In genomic region chr1:78079580-78079979, GRCh38 we compare ENCODE assay signal across 1 cellular context.
TF ChIP-seq lines count a peak whose summit lies in the region.

No MANE protein-coding gene starts in this region.

TF ChIP-seq in IMR-90, 13 proteins besides CTCF, POLR2A, EP300 and RAD21 (continued from another document):
- TF ChIP-seq, protein P1, sequence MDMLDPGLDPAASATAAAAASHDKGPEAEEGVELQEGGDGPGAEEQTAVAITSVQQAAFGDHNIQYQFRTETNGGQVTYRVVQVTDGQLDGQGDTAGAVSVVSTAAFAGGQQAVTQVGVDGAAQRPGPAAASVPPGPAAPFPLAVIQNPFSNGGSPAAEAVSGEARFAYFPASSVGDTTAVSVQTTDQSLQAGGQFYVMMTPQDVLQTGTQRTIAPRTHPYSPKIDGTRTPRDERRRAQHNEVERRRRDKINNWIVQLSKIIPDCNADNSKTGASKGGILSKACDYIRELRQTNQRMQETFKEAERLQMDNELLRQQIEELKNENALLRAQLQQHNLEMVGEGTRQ (IDR thresholded peaks at IDR 0.05; ENCODE audit: low read depth, low read length): no peak
- TF ChIP-seq MXI1 (IDR thresholded peaks at IDR 0.05; ENCODE audit: borderline replicate concordance, low read depth, low read length): no peak
- no peak for TF ChIP-seq CHD1 (IDR thresholded peaks at IDR 0.05; ENCODE audit: low read depth, low read length)
- TF ChIP-seq MAZ (IDR thresholded peaks at IDR 0.05; ENCODE audit: borderline replicate concordance, low read depth, low read length): no peak
- TF ChIP-seq FOS (IDR thresholded peaks at IDR 0.05; ENCODE audit: low read depth, low read length): no peak
- no peak for TF ChIP-seq ELK1 (IDR thresholded peaks at IDR 0.05; ENCODE audit: borderline replicate concordance, low read depth, low read length)
- TF ChIP-seq CEBPB (IDR thresholded peaks at IDR 0.05; ENCODE audit: low read depth, low read length): no peak
